ENCODE assay signal across 1 cellular context in the genomic region with DNA sequence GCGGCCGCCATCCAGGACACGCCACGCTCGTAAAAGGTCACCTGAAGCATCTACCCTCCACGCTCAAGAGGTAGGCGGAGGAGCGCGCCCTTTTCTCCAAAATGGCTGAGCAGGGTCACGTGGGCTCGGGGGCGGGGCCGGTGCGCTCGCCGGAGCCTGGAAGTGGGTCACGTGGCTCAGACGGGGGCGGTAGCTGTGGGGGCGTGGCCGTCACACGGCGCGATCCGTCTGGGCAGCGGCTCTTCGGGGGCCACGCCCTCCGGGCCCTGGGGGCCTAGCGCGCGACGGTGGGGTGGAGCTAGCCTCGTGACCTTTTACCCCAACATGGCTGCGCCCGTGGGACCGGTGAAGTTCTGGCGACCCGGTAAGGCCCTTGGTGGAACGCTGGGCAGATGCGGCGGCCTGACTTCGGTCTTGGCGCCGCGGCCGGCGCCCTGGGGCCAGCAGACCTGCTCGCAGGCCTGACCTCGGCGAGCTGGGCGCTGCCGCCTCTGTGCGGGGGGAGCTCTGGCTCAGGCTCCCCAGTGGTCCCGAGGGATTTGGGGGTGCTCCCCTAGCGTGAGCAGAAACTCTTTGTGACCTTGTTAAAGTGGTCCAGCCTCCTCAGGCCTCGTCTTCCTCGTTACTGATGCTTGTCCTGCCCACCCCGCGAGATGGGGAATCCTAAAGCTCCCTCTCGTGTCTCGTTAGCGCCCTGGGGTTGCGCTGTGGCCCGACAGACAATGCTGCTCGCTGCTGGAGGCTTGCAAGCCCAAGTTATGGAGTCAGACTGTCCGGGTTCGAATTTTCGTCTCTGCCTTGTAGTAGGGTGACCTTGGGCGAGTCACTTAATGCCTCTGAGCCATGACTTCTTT.
TF ChIP-seq lines count a peak whose summit lies in the region.

A gene with protein sequence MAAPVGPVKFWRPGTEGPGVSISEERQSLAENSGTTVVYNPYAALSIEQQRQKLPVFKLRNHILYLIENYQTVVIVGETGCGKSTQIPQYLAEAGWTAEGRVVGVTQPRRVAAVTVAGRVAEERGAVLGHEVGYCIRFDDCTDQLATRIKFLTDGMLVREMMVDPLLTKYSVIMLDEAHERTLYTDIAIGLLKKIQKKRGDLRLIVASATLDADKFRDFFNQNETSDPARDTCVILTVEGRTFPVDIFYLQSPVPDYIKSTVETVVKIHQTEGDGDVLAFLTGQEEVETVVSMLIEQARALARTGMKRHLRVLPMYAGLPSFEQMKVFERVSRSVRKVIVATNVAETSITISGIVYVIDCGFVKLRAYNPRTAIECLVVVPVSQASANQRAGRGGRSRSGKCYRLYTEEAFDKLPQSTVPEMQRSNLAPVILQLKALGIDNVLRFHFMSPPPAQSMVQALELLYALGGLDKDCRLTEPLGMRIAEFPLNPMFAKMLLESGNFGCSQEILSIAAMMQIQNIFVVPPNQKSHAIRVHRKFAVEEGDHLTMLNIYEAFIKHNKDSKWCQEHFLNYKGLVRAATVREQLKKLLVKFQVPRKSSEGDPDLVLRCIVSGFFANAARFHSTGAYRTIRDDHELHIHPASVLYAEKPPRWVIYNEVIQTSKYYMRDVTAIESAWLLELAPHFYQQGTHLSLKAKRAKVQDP (plus strand): TSS at position 301 of the 854 bp plus-strand sequence. CDS start 24 bp downstream, at position 325.

TF ChIP-seq in K562, 482 proteins besides CTCF, POLR2A, EP300 and RAD21 (continued from another document and continues in another):
- TF ChIP-seq, protein P1, sequence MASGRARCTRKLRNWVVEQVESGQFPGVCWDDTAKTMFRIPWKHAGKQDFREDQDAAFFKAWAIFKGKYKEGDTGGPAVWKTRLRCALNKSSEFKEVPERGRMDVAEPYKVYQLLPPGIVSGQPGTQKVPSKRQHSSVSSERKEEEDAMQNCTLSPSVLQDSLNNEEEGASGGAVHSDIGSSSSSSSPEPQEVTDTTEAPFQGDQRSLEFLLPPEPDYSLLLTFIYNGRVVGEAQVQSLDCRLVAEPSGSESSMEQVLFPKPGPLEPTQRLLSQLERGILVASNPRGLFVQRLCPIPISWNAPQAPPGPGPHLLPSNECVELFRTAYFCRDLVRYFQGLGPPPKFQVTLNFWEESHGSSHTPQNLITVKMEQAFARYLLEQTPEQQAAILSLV (tag; IDR thresholded peaks at IDR 0.05) = no peak
- TF ChIP-seq ZNF316 (IDR thresholded peaks at IDR 0.05) (no peak), ESRRB (CRISPR knock-in tag; IDR thresholded peaks at IDR 0.05; ENCODE audit: borderline replicate concordance) (no peak), PTBP1 (IDR thresholded peaks at IDR 0.05; ENCODE audit: low read depth, low read length) (0 out of 2 replicates have a peak, but pooled peaks have one; percentile 28), ZNF766 (CRISPR knock-in tag; conservative IDR thresholded peaks at IDR 0.05) (peak; percentile 53; the same call in 1 of the 2 replicates), HDAC3 (IDR thresholded peaks at IDR 0.05; ENCODE audit: borderline replicate concordance, partially characterized antibody) (no peak), ZNF224 (CRISPR knock-in tag; IDR thresholded peaks at IDR 0.05) (no peak), POLR3G (IDR thresholded peaks at IDR 0.05; ENCODE audit: extremely low read depth, insufficient read length, insufficient replicate concordance) (no peak), XRCC3 (IDR thresholded peaks at IDR 0.05) (no peak), ZKSCAN1 (IDR thresholded peaks at IDR 0.05; ENCODE audit: low read depth, low read length) (0 out of 2 replicates have a peak, but pooled peaks have one; percentile 28), POLR2G (IDR thresholded peaks at IDR 0.05; ENCODE audit: low read depth, low read length) (peak; percentile 90), CHD1 (IDR thresholded peaks at IDR 0.05; ENCODE audit: low read length) (peak; percentile 54), KDM4B (IDR thresholded peaks at IDR 0.05; ENCODE audit: borderline replicate concordance in 2 of 2, low read depth in 1 of 2) (no peak), ZNF384 (IDR thresholded peaks at IDR 0.05; ENCODE audit: low read depth, low read length) (no peak), PCBP2 (IDR thresholded peaks at IDR 0.05; ENCODE audit: low read depth, low read length, poor library complexity, severe bottlenecking) (no peak), RAD51 (IDR thresholded peaks at IDR 0.05; ENCODE audit: borderline replicate concordance, low read depth) (peak; percentile 99), YY1 (IDR thresholded peaks at IDR 0.05; ENCODE audit: borderline replicate concordance in 1 of 3, control insufficient read depth in 1 of 3, extremely low read depth in 1 of 3, insufficient read depth in 3 of 3, insufficient read length in 1 of 3, insufficient replicate concordance in 2 of 3, low read depth in 1 of 3, low read length in 2 of 3) (peak; percentile 86 to 96 (median 92)), U2AF2 (optimal IDR thresholded peaks at IDR 0.05; ENCODE audit: low read depth, low read length) (no peak), ZNF133 (CRISPR knock-in tag; IDR thresholded peaks at IDR 0.05) (no peak), MED1 (CRISPR knock-in tag; IDR thresholded peaks at IDR 0.05; ENCODE audit: borderline replicate concordance) (no peak), HDAC8 (tag; IDR thresholded peaks at IDR 0.05) (no peak), DACH1 (IDR thresholded peaks at IDR 0.05; ENCODE audit: partially characterized antibody) (no peak), FOXK2 (conservative IDR thresholded peaks at IDR 0.05 in 1 of 2, IDR thresholded peaks at IDR 0.05 in 1 of 2; ENCODE audit: low read depth in 2 of 2) (peak in 1 of 2 experiments; percentile 65; a peak in 1 of 4 replicates), MIER1 (IDR thresholded peaks at IDR 0.05; ENCODE audit: low read depth) (no peak), TARDBP (IDR thresholded peaks at IDR 0.05) (no peak; the same call in 1 of the 2 replicates), ZNF217 (CRISPR knock-in tag; IDR thresholded peaks at IDR 0.05) (no peak), CC2D1A (IDR thresholded peaks at IDR 0.05) (peak; percentile 68), ZNF77 (CRISPR knock-in tag; IDR thresholded peaks at IDR 0.05) (no peak), L3MBTL2 (IDR thresholded peaks at IDR 0.05) (peak; percentile 94), CREB1 (IDR thresholded peaks at IDR 0.05) (peak; percentile 40; the same call in 1 of the 2 replicates), CREB1 (CRISPR knock-in tag; IDR thresholded peaks at IDR 0.05) (0 out of 2 replicates have a peak, but pooled peaks have one; percentile 74), TRIM28 (IDR thresholded peaks at IDR 0.05) (no peak), HMG20B (CRISPR knock-in tag; IDR thresholded peaks at IDR 0.05) (no peak; the same call in 1 of the 2 replicates), TEAD2 (tag; IDR thresholded peaks at IDR 0.05) (no peak), ZNF444 (CRISPR knock-in tag; IDR thresholded peaks at IDR 0.05) (no peak), PPARD (CRISPR knock-in tag; IDR thresholded peaks at IDR 0.05) (no peak), SMARCA4 (IDR thresholded peaks at IDR 0.05) (peak; percentile 53; the same call in 1 of the 2 replicates)
- TF ChIP-seq, protein P2, sequence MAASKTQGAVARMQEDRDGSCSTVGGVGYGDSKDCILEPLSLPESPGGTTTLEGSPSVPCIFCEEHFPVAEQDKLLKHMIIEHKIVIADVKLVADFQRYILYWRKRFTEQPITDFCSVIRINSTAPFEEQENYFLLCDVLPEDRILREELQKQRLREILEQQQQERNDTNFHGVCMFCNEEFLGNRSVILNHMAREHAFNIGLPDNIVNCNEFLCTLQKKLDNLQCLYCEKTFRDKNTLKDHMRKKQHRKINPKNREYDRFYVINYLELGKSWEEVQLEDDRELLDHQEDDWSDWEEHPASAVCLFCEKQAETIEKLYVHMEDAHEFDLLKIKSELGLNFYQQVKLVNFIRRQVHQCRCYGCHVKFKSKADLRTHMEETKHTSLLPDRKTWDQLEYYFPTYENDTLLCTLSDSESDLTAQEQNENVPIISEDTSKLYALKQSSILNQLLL (CRISPR knock-in tag; IDR thresholded peaks at IDR 0.05; ENCODE audit: borderline replicate concordance) = no peak
- TF ChIP-seq, protein P3, sequence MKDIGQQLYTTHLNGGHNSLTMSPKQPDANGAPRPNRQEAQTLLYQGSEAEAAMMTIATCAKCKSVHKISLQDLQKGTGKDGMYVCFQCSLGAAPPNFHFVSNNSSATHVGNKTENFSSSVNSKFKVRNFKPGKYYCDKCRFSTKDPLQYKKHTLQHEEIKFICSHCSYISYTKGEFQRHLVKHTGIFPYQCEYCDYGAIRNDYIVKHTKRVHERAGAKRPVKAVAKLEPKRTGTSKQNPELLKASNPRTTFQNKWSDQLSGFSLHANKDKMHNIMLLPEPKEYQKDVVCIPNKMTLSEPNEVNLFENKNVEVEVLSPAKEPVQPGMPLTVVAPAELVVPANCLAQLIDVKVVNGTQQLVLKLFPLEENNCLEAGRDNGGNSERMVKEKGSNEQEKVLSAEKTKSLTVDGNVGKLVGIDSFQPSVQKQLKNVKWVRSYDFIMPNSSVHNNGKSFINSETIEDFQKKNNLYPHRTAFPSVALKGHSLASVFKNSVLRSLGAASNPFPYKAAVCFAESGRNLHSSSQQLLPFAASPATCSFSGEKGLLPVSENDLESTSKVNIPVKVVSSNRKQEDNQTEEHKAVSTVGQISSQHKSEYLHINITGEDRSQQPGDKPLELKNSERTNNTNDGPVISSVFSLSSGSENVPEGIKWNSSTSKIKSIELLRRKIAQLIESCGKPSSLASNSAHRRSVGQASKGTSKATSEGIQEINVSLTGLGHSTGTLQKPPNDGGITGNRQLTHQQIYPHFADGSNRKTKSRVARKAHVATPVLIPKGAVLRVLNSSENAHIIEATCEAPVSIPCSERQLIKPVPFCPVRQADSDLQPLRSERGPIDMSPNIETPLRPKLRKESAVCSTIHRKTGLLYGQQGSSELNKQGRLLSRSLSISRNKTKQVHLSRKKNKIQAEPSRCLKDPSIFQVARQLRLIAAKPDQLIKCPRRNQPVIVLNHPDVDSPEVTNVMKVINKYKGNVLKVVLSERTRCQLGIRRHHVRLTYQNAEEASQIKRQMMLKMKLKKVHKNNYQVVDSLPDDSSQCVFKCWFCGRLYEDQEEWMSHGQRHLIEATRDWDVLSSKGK (CRISPR knock-in tag; IDR thresholded peaks at IDR 0.05) = no peak
- TF ChIP-seq, protein P4, sequence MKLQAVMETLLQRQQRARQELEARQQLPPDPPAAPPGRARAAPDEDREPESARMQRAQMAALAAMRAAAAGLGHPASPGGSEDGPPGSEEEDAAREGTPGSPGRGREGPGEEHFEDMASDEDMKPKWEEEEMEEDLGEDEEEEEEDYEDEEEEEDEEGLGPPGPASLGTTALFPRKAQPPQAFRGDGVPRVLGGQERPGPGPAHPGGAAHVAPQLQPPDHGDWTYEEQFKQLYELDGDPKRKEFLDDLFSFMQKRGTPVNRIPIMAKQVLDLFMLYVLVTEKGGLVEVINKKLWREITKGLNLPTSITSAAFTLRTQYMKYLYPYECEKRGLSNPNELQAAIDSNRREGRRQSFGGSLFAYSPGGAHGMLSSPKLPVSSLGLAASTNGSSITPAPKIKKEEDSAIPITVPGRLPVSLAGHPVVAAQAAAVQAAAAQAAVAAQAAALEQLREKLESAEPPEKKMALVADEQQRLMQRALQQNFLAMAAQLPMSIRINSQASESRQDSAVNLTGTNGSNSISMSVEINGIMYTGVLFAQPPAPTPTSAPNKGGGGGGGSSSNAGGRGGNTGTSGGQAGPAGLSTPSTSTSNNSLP (IDR thresholded peaks at IDR 0.05; ENCODE audit: borderline replicate concordance, low read depth, low read length) = no peak
- TF ChIP-seq, protein P5, sequence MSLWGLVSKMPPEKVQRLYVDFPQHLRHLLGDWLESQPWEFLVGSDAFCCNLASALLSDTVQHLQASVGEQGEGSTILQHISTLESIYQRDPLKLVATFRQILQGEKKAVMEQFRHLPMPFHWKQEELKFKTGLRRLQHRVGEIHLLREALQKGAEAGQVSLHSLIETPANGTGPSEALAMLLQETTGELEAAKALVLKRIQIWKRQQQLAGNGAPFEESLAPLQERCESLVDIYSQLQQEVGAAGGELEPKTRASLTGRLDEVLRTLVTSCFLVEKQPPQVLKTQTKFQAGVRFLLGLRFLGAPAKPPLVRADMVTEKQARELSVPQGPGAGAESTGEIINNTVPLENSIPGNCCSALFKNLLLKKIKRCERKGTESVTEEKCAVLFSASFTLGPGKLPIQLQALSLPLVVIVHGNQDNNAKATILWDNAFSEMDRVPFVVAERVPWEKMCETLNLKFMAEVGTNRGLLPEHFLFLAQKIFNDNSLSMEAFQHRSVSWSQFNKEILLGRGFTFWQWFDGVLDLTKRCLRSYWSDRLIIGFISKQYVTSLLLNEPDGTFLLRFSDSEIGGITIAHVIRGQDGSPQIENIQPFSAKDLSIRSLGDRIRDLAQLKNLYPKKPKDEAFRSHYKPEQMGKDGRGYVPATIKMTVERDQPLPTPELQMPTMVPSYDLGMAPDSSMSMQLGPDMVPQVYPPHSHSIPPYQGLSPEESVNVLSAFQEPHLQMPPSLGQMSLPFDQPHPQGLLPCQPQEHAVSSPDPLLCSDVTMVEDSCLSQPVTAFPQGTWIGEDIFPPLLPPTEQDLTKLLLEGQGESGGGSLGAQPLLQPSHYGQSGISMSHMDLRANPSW (CRISPR knock-in tag; IDR thresholded peaks at IDR 0.05) = no peak
- TF ChIP-seq, protein P6, sequence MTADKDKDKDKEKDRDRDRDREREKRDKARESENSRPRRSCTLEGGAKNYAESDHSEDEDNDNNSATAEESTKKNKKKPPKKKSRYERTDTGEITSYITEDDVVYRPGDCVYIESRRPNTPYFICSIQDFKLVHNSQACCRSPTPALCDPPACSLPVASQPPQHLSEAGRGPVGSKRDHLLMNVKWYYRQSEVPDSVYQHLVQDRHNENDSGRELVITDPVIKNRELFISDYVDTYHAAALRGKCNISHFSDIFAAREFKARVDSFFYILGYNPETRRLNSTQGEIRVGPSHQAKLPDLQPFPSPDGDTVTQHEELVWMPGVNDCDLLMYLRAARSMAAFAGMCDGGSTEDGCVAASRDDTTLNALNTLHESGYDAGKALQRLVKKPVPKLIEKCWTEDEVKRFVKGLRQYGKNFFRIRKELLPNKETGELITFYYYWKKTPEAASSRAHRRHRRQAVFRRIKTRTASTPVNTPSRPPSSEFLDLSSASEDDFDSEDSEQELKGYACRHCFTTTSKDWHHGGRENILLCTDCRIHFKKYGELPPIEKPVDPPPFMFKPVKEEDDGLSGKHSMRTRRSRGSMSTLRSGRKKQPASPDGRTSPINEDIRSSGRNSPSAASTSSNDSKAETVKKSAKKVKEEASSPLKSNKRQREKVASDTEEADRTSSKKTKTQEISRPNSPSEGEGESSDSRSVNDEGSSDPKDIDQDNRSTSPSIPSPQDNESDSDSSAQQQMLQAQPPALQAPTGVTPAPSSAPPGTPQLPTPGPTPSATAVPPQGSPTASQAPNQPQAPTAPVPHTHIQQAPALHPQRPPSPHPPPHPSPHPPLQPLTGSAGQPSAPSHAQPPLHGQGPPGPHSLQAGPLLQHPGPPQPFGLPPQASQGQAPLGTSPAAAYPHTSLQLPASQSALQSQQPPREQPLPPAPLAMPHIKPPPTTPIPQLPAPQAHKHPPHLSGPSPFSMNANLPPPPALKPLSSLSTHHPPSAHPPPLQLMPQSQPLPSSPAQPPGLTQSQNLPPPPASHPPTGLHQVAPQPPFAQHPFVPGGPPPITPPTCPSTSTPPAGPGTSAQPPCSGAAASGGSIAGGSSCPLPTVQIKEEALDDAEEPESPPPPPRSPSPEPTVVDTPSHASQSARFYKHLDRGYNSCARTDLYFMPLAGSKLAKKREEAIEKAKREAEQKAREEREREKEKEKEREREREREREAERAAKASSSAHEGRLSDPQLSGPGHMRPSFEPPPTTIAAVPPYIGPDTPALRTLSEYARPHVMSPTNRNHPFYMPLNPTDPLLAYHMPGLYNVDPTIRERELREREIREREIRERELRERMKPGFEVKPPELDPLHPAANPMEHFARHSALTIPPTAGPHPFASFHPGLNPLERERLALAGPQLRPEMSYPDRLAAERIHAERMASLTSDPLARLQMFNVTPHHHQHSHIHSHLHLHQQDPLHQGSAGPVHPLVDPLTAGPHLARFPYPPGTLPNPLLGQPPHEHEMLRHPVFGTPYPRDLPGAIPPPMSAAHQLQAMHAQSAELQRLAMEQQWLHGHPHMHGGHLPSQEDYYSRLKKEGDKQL (CRISPR knock-in tag; IDR thresholded peaks at IDR 0.05; ENCODE audit: borderline replicate concordance) = no peak
